In the genomic region with DNA sequence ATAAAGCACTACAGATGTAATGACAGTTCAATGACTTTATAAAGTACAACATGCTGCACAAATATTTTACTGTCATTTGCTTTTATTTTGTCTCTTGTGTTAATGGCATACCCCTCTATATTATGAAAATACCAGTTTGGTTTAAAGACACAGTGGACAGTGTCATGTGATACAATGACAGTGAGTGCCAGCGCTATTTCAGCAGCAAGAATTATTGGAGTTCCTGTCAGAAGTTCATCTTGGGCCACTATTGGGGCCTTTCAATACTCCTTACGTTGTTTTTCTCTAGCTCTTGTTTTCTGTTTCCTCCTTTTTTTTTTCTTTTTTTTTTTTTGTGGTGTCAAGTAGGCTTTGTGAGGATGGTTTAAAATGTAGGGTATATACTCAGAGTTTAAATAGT, we compare ENCODE assay signal across 8 cellular contexts.
"Had no signal": no experiment of that assay in that cellular context is flagged by ENCODE, and none has a peak within 500 bp of the region (broad histone marks: within the 10 kb centered on the region; RNA-seq: fewer than 3 reads in every experiment).

No MANE protein-coding gene starts in this region.

- ATAC-seq: GM12878 had no signal

- H3K4me3 ChIP-seq: GM12878 had no signal

- DNase-seq: GDM1, GF-D8 had no signal

- FAIRE-seq: G401.6, GM12878, GM12891, GM12892, GM18507, GM19239 had no signal
